21 cellular contexts compared by ENCODE assay signal in genomic region chr3:99700637-99701268, GRCh38.
A peak's percentile ranks its signal among the peaks of the same experiment; 100 is the strongest.
DNase-seq lines count a peak whose midpoint lies in the region; ATAC-seq and TF ChIP-seq lines count a peak whose summit lies in the region.
"Had no signal": no experiment of that assay in that cellular context is flagged by ENCODE, and none has a peak within 500 bp of the region (broad histone marks: within the 10 kb centered on the region; RNA-seq: fewer than 3 reads in every experiment).

No MANE protein-coding gene starts in this region.

- TF ChIP-seq CTCF in MCF 10A (IDR thresholded peaks at IDR 0.05; ENCODE audit: unreplicated experiment) (no peak), breast epithelium (IDR thresholded peaks at IDR 0.05) (no peak), right atrium auricular region (IDR thresholded peaks at IDR 0.05) (no peak), tibial artery (IDR thresholded peaks at IDR 0.05) (no peak)

- H3K4me3 Mint-ChIP-seq in MCF 10A (ENCODE audit: unreplicated experiment): no peak overlapping the region
- H3K4me3 Mint-ChIP-seq: activated T-helper 1 cell treated with anti-CD3 and anti-CD28 coated beads, Interleukin-12 subunit alpha, Interleukin-12 subunit beta, Interleukin-2, Interleukin-4 antibody, amounts not matched to agents 30 ng/mL and 10 ng/mL and 1 ng/mL, durations not matched to agents 14 hours and 24 hours and 36 hours; dendritic cell treated with granulocyte-macrophage colony-stimulating factor and Interleukin-4, amounts not matched to agents 40 ng/mL and 50 ng/mL, for 4 days; natural killer cell treated with Interleukin-12 subunit alpha and Interleukin-12 subunit beta and Interleukin-15 and Interleukin-18, amount 100 ng/mL, for 72 hours had no signal

- H3K36me3 ChIP-seq in breast epithelium: no peaks in the 10 kb centered on the region
- H3K36me3 ChIP-seq in right atrium auricular region: no peaks in the 10 kb centered on the region
- peaks cover 0 to 9% (median 0%) of the 10 kb centered on the region in 3 donors for H3K36me3 ChIP-seq in tibial artery
- H3K36me3 ChIP-seq: BLaER1 treated with 17β-estradiol and CSF1 and Interleukin-3, amounts not matched to agents 10 nM and 100 nM had no signal

- H3K4me3 ChIP-seq in breast epithelium: no peak overlapping the region
- no peak overlapping the region for H3K4me3 ChIP-seq in right atrium auricular region
- no peak overlapping the region for H3K4me3 ChIP-seq in tibial artery
- H3K4me3 ChIP-seq: BLaER1 treated with 17β-estradiol and CSF1 and Interleukin-3, amounts not matched to agents 10 nM and 100 nM; lung; PC-9; testis had no signal

- intact Hi-C loops in MCF 10A (cut with micrococcal nuclease): no loop called here
- intact Hi-C loops in breast epithelium (cut with DNase I; ENCODE audit: low total_unique reads): no loop called here
- intact Hi-C loops in tibial artery (cut with DNase I; ENCODE audit: low total_unique reads): no loop called here

- no peak for ATAC-seq in GM18868 (IDR thresholded peaks at IDR 0.05; ENCODE audit: unreplicated experiment)
- no peak for ATAC-seq in GM21381 (IDR thresholded peaks at IDR 0.05; ENCODE audit: unreplicated experiment)
- ATAC-seq: esophagus mucosa; HCT116; natural killer cell treated with Interleukin-12 subunit alpha and Interleukin-12 subunit beta and Interleukin-15 and Interleukin-18, amount 100 ng/mL, for 72 hours had no signal

- POLR2A ChIA-PET in MCF 10A (lab: Yijun Ruan, JAX): interaction anchor here (0.5 kb wide), 1 partner anchor 868 kb away, joined by 3 read pairs; no protein-coding TSS in a partner anchor

- H3K27ac Mint-ChIP-seq in MCF 10A (ENCODE audit: low read depth, unreplicated experiment): peak overlapping the region; percentile 21
- H3K27ac Mint-ChIP-seq: activated T-helper 1 cell treated with anti-CD3 and anti-CD28 coated beads, Interleukin-12 subunit alpha, Interleukin-12 subunit beta, Interleukin-2, Interleukin-4 antibody, amounts not matched to agents 30 ng/mL and 10 ng/mL and 1 ng/mL, durations not matched to agents 14 hours and 24 hours and 36 hours; dendritic cell treated with granulocyte-macrophage colony-stimulating factor and Interleukin-4, amounts not matched to agents 40 ng/mL and 50 ng/mL, for 4 days; natural killer cell treated with Interleukin-12 subunit alpha and Interleukin-12 subunit beta and Interleukin-15 and Interleukin-18, amount 100 ng/mL, for 72 hours had no signal

- TF ChIP-seq POLR2A in breast epithelium (IDR thresholded peaks at IDR 0.05): no peak

- H3K4me1 Mint-ChIP-seq in MCF 10A (ENCODE audit: insufficient read depth, unreplicated experiment): peaks cover 34% of the 10 kb centered on the region

- H3K9me3 ChIP-seq in breast epithelium (no peaks in the 10 kb centered on the region), right atrium auricular region (no peaks in the 10 kb centered on the region), tibial artery (no peaks in the 10 kb centered on the region)
- H3K9me3 ChIP-seq: BLaER1 treated with 17β-estradiol and CSF1 and Interleukin-3, amounts not matched to agents 10 nM and 100 nM; testis had no signal

- H3K27me3 ChIP-seq in breast epithelium: no peaks in the 10 kb centered on the region
- H3K27me3 ChIP-seq in right atrium auricular region: no peaks in the 10 kb centered on the region
- H3K27me3 ChIP-seq in tibial artery: no peaks in the 10 kb centered on the region
- H3K27me3 ChIP-seq: BLaER1 treated with 17β-estradiol and CSF1 and Interleukin-3, amounts not matched to agents 10 nM and 100 nM; testis had no signal

- H3K9me3 Mint-ChIP-seq in MCF 10A (ENCODE audit: unreplicated experiment): no peaks in the 10 kb centered on the region
- H3K9me3 Mint-ChIP-seq: activated T-helper 1 cell treated with anti-CD3 and anti-CD28 coated beads, Interleukin-12 subunit alpha, Interleukin-12 subunit beta, Interleukin-2, Interleukin-4 antibody, amounts not matched to agents 30 ng/mL and 10 ng/mL and 1 ng/mL, durations not matched to agents 14 hours and 24 hours and 36 hours; dendritic cell treated with granulocyte-macrophage colony-stimulating factor and Interleukin-4, amounts not matched to agents 40 ng/mL and 50 ng/mL, for 4 days; natural killer cell treated with Interleukin-12 subunit alpha and Interleukin-12 subunit beta and Interleukin-15 and Interleukin-18, amount 100 ng/mL, for 72 hours had no signal

- CTCF ChIA-PET in MCF 10A (lab: Yijun Ruan, JAX): interaction anchor here (0.6 to 4.3 kb wide), 4 partner anchors 13 to 513 kb away, joined by 3 to 17 read pairs (median 3); no protein-coding TSS in a partner anchor

- BruUV-seq in MCF 10A (replicated peaks; lab: Mats Ljungman, UMichigan): no TSS peak

- no peaks in the 10 kb centered on the region for H3K27me3 Mint-ChIP-seq in MCF 10A (ENCODE audit: insufficient read depth, unreplicated experiment)
- H3K27me3 Mint-ChIP-seq: dendritic cell treated with granulocyte-macrophage colony-stimulating factor and Interleukin-4, amounts not matched to agents 40 ng/mL and 50 ng/mL, for 4 days had no signal

- DNase-seq in MCF 10A (ENCODE audit: unreplicated experiment) (peak; percentile 51), breast epithelium (ENCODE audit: low spot score in 2 of 2) (no peak), dedifferentiated amniotic fluid mesenchymal stem cell (ENCODE audit: extremely low spot score) (peak; percentile 43), right atrium auricular region (ENCODE audit: low spot score) (no peak), tibial artery (no peak), germinal center (ENCODE audit: low spot score) (no peak)
- DNase-seq: DMS79; NCI-H526; PC-9; stimulated activated CD4-positive, alpha-beta T cell treated with anti-CD3 and anti-CD28 coated beads, Interleukin-2, amount 100 ng/mL, for 24 hours; testis had no signal

- no peaks in the 10 kb centered on the region for H3K4me1 ChIP-seq in breast epithelium
- H3K4me1 ChIP-seq in right atrium auricular region: peaks cover 0 to 13% of the 10 kb centered on the region in 2 donors
- H3K4me1 ChIP-seq in tibial artery: peaks cover 0 to 77% (median 29%) of the 10 kb centered on the region in 4 donors
- H3K4me1 ChIP-seq: BLaER1 treated with 17β-estradiol and CSF1 and Interleukin-3, amounts not matched to agents 10 nM and 100 nM; testis had no signal

- H3K36me3 Mint-ChIP-seq in MCF 10A (ENCODE audit: insufficient read depth, unreplicated experiment): peaks cover 51% of the 10 kb centered on the region
- H3K36me3 Mint-ChIP-seq: natural killer cell treated with Interleukin-12 subunit alpha and Interleukin-12 subunit beta and Interleukin-15 and Interleukin-18, amount 100 ng/mL, for 72 hours had no signal

- H3K27ac ChIP-seq in breast epithelium (peak overlapping the region in 1 of 2 donors; percentile 43), right atrium auricular region (peak overlapping the region; percentile 46 to 56), tibial artery (peak overlapping the region; percentile 60 to 72)
- H3K27ac ChIP-seq: 22Rv1; BLaER1 treated with 17β-estradiol and CSF1 and Interleukin-3, amounts not matched to agents 10 nM and 100 nM; PC-9; testis had no signal

Comparison
In these comparisons a context has a peak if more than half of its experiments do, and no peak if none do; other contexts are left out.
1. DNase-seq: peak in MCF 10A (single experiment) and dedifferentiated amniotic fluid mesenchymal stem cell (single experiment); none in breast epithelium (0 of 2), right atrium auricular region (single experiment), tibial artery (0 of 2) and germinal center (single experiment).